19 cellular contexts compared by ENCODE assay signal in genomic region chr15:92963794-92964193, GRCh38.
DNase-seq lines count a peak whose midpoint lies in the region; ATAC-seq and TF ChIP-seq lines count a peak whose summit lies in the region.
"Had no signal": no experiment of that assay in that cellular context is flagged by ENCODE, and none has a peak within 500 bp of the region (broad histone marks: within the 10 kb centered on the region; RNA-seq: fewer than 3 reads in every experiment).

No MANE protein-coding gene starts in this region.

- TF ChIP-seq CTCF in HFFc6 (IDR thresholded peaks at IDR 0.05): no peak

- DNase-seq in activated naive CD4-positive, alpha-beta T cell (lab: John Stamatoyannopoulos, UW): no peak
- DNase-seq in NCI-H146 treated with DMSO at 0.1 percent for 48 hours (lab: John Stamatoyannopoulos, UW; ENCODE audit: unreplicated experiment) (peak; percentile 24), GM19238 (ENCODE audit: insufficient read length, low spot score) (no peak), HFFc6 (no peak)
- no peak for DNase-seq in central memory CD8-positive, alpha-beta T cell (ENCODE audit: low spot score in 2 of 2)
- DNase-seq in stimulated activated effector memory CD8-positive, alpha-beta T cell treated with anti-CD3 and anti-CD28 coated beads, Interleukin-12 subunit alpha, Interleukin-12 subunit beta, amount 100 ng/mL, for 72 hours (ENCODE audit: low spot score in 2 of 2): no peak
- DNase-seq: activated CD4-positive, alpha-beta T cell treated with anti-CD3 and anti-CD28 coated beads for 1 hour; activated naive CD4-positive, alpha-beta T cell treated with anti-CD3 and anti-CD28 coated beads, Interleukin-2, amount 10 ng/mL, durations not matched to agents 7 days and 5 days; DMS79 treated with DMSO at 0.1 percent for 48 hours; glutamatergic neuron; left colon; NCI-H526 treated with DMSO at 0.1 percent for 48 hours; Right ventricle myocardium superior; stimulated activated CD4-positive, alpha-beta T cell treated with anti-CD3 and anti-CD28 coated beads, Interleukin-2, amount 100 ng/mL, for 24 hours; SW 1271; tibial artery had no signal

- no peaks in the 10 kb centered on the region for H3K9me3 Mint-ChIP-seq in activated naive CD4-positive, alpha-beta T cell treated with anti-CD3 and anti-CD28 coated beads, Interleukin-2, amount 50 U/mL, for 24 hours
- H3K9me3 Mint-ChIP-seq in central memory CD8-positive, alpha-beta T cell: no peaks in the 10 kb centered on the region
- H3K9me3 Mint-ChIP-seq in stimulated activated effector memory CD8-positive, alpha-beta T cell treated with anti-CD3 and anti-CD28 coated beads, Interleukin-12 subunit alpha, Interleukin-12 subunit beta, amount 100 ng/mL, for 72 hours: peaks cover 3% of the 10 kb centered on the region
- no peaks in the 10 kb centered on the region for H3K9me3 Mint-ChIP-seq in HFFc6
- H3K9me3 Mint-ChIP-seq: activated naive CD4-positive, alpha-beta T cell treated with anti-CD3 and anti-CD28 coated beads, Interleukin-2, amount 10 ng/mL, durations not matched to agents 7 days and 5 days had no signal

- H3K27ac Mint-ChIP-seq in activated naive CD4-positive, alpha-beta T cell treated with anti-CD3 and anti-CD28 coated beads, Interleukin-2, amount 50 U/mL, for 24 hours: peak overlapping the region; percentile 70
- H3K27ac Mint-ChIP-seq in central memory CD8-positive, alpha-beta T cell (ENCODE audit: low read depth): peak overlapping the region; percentile 87
- H3K27ac Mint-ChIP-seq in stimulated activated effector memory CD8-positive, alpha-beta T cell treated with anti-CD3 and anti-CD28 coated beads, Interleukin-12 subunit alpha, Interleukin-12 subunit beta, amount 100 ng/mL, for 72 hours: peak overlapping the region; percentile 75
- H3K27ac Mint-ChIP-seq in HFFc6: no peak overlapping the region; the same call in 1 of the 2 replicates
- H3K27ac Mint-ChIP-seq: activated naive CD4-positive, alpha-beta T cell treated with anti-CD3 and anti-CD28 coated beads, Interleukin-2, amount 10 ng/mL, durations not matched to agents 7 days and 5 days had no signal

- no peak overlapping the region for H3K4me3 Mint-ChIP-seq in activated naive CD4-positive, alpha-beta T cell treated with anti-CD3 and anti-CD28 coated beads, Interleukin-2, amount 50 U/mL, for 24 hours
- H3K4me3 Mint-ChIP-seq in central memory CD8-positive, alpha-beta T cell: no peak overlapping the region
- no peak overlapping the region for H3K4me3 Mint-ChIP-seq in stimulated activated effector memory CD8-positive, alpha-beta T cell treated with anti-CD3 and anti-CD28 coated beads, Interleukin-12 subunit alpha, Interleukin-12 subunit beta, amount 100 ng/mL, for 72 hours
- H3K4me3 Mint-ChIP-seq in HFFc6: no peak overlapping the region
- H3K4me3 Mint-ChIP-seq: activated naive CD4-positive, alpha-beta T cell treated with anti-CD3 and anti-CD28 coated beads, Interleukin-2, amount 10 ng/mL, durations not matched to agents 7 days and 5 days; stimulated activated naive CD8-positive, alpha-beta T cell treated with anti-CD3 and anti-CD28 coated beads, Interleukin-15, Interleukin-2, amounts not matched to agents 100 ng/mL and 50 ng/mL, for 24 hours had no signal

- peaks cover 35% of the 10 kb centered on the region for H3K36me3 Mint-ChIP-seq in activated naive CD4-positive, alpha-beta T cell treated with anti-CD3 and anti-CD28 coated beads, Interleukin-2, amount 50 U/mL, for 24 hours
- peaks cover 84% of the 10 kb centered on the region for H3K36me3 Mint-ChIP-seq in central memory CD8-positive, alpha-beta T cell (ENCODE audit: insufficient read depth)
- no peaks in the 10 kb centered on the region for H3K36me3 Mint-ChIP-seq in stimulated activated effector memory CD8-positive, alpha-beta T cell treated with anti-CD3 and anti-CD28 coated beads, Interleukin-12 subunit alpha, Interleukin-12 subunit beta, amount 100 ng/mL, for 72 hours
- peaks cover 81% of the 10 kb centered on the region for H3K36me3 Mint-ChIP-seq in HFFc6 (ENCODE audit: low read depth)

- no peaks in the 10 kb centered on the region for H3K27me3 Mint-ChIP-seq in activated naive CD4-positive, alpha-beta T cell treated with anti-CD3 and anti-CD28 coated beads, Interleukin-2, amount 50 U/mL, for 24 hours
- no peaks in the 10 kb centered on the region for H3K27me3 Mint-ChIP-seq in central memory CD8-positive, alpha-beta T cell
- H3K27me3 Mint-ChIP-seq in HFFc6 (ENCODE audit: insufficient read depth): peaks cover 3% of the 10 kb centered on the region
- H3K27me3 Mint-ChIP-seq: activated naive CD4-positive, alpha-beta T cell treated with anti-CD3 and anti-CD28 coated beads, Interleukin-2, amount 10 ng/mL, durations not matched to agents 7 days and 5 days; stimulated activated naive CD8-positive, alpha-beta T cell treated with anti-CD3 and anti-CD28 coated beads, Interleukin-15, Interleukin-2, amounts not matched to agents 100 ng/mL and 50 ng/mL, for 24 hours had no signal

- no peak for ATAC-seq in central memory CD8-positive, alpha-beta T cell (replicated peaks; ENCODE audit: extremely low read depth, poor library complexity, severe bottlenecking)
- ATAC-seq in stimulated activated effector memory CD8-positive, alpha-beta T cell treated with anti-CD3 and anti-CD28 coated beads, Interleukin-12 subunit alpha, Interleukin-12 subunit beta, amount 100 ng/mL, for 72 hours: no peak
- no peak for ATAC-seq in HG03139 (IDR thresholded peaks at IDR 0.05; ENCODE audit: unreplicated experiment)
- ATAC-seq: left colon had no signal

- peaks cover 71% of the 10 kb centered on the region for H3K4me1 Mint-ChIP-seq in activated naive CD4-positive, alpha-beta T cell treated with anti-CD3 and anti-CD28 coated beads, Interleukin-2, amount 50 U/mL, for 24 hours
- H3K4me1 Mint-ChIP-seq in central memory CD8-positive, alpha-beta T cell: peaks cover 33% of the 10 kb centered on the region
- peaks cover 38% of the 10 kb centered on the region for H3K4me1 Mint-ChIP-seq in stimulated activated effector memory CD8-positive, alpha-beta T cell treated with anti-CD3 and anti-CD28 coated beads, Interleukin-12 subunit alpha, Interleukin-12 subunit beta, amount 100 ng/mL, for 72 hours
- H3K4me1 Mint-ChIP-seq in HFFc6 (ENCODE audit: low read depth): 0 out of 2 replicates have a peak, but pooled peaks cover 20% of the 10 kb centered on the region
